In the genomic region with DNA sequence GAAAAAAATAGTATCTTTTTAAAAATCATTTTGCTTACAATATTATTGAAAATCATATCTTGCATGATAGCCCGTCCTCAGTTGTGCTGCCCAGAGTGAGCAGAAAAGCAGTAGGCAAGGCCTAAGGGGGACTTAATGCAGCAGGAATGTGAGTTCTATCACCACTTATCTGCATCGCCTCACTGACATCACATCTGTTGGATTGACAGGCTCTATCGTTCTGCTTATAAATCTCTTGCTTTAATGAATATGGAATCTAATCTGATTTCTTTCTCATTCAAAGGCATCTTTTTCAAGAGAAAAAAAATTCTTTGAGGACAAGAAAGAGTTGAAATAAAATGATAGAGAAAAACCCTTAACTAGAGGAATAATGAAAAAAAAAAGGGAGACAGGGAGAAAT, we compare ENCODE assay signal across 37 cellular contexts.
"Had no signal": no experiment of that assay in that cellular context is flagged by ENCODE, and none has a peak within 500 bp of the region (broad histone marks: within the 10 kb centered on the region; RNA-seq: fewer than 3 reads in every experiment).

No MANE protein-coding gene starts in this region.

- H3K4me3 ChIP-seq: adrenal gland, ascending aorta, body of pancreas, breast epithelium, cardiac muscle cell had no signal

- H3K36me3 Mint-ChIP-seq: activated naive CD4-positive, alpha-beta T cell treated with anti-CD3 and anti-CD28 coated beads, Interleukin-2, amount 10 ng/mL, durations not matched to agents 7 days and 5 days; activated naive CD4-positive, alpha-beta T cell treated with anti-CD3 and anti-CD28 coated beads, Interleukin-2, amount 50 U/mL, for 24 hours; activated naive CD4-positive, alpha-beta T cell treated with anti-CD3 and anti-CD28 coated beads, Interleukin-2, amount 50 U/mL, for 72 hours; activated naive CD8-positive, alpha-beta T cell; activated naive CD8-positive, alpha-beta T cell treated with anti-CD3 and anti-CD28 coated beads for 36 hours; activated naive CD8-positive, alpha-beta T cell treated with anti-CD3 and anti-CD28 coated beads, Interleukin-2, amount 10 ng/mL, durations not matched to agents 7 days and 5 days; brain had no signal

- H3K4me1 Mint-ChIP-seq: activated naive CD4-positive, alpha-beta T cell treated with anti-CD3 and anti-CD28 coated beads, Interleukin-2, amount 10 ng/mL, durations not matched to agents 7 days and 5 days; activated naive CD4-positive, alpha-beta T cell treated with anti-CD3 and anti-CD28 coated beads, Interleukin-2, amount 50 U/mL, for 24 hours; activated naive CD8-positive, alpha-beta T cell treated with anti-CD3 and anti-CD28 coated beads for 36 hours; activated naive CD8-positive, alpha-beta T cell treated with anti-CD3 and anti-CD28 coated beads, Interleukin-2, amount 10 ng/mL, durations not matched to agents 7 days and 5 days; activated naive CD8-positive, alpha-beta T cell treated with anti-CD3 and anti-CD28 coated beads, Interleukin-2, amount 50 U/mL, for 24 hours; activated T-helper 17 cell treated with anti-CD3 and anti-CD28 coated beads, Interleukin-2, amount 50 U/mL, for 72 hours; brain; central memory CD8-positive, alpha-beta T cell had no signal

- H3K9me3 ChIP-seq: adrenal gland, ascending aorta, body of pancreas, breast epithelium had no signal

- DNase-seq: activated effector memory CD4-positive, alpha-beta T cell treated with anti-CD3 and anti-CD28 coated beads, Interleukin-2, amount 50 U/mL, for 16 hours; activated effector memory CD4-positive, alpha-beta T cell treated with Interleukin-2 at 50 U/mL for 16 hours; activated gamma-delta T cell; activated gamma-delta T cell treated with Interleukin-2 at 50 U/mL for 16 hours; activated naive CD4-positive, alpha-beta T cell; activated naive CD4-positive, alpha-beta T cell treated with anti-CD3 and anti-CD28 coated beads for 36 hours; activated naive CD4-positive, alpha-beta T cell treated with anti-CD3 and anti-CD28 coated beads, Interleukin-2, amount 10 ng/mL, durations not matched to agents 7 days and 5 days; activated naive CD4-positive, alpha-beta T cell treated with anti-CD3 and anti-CD28 coated beads, Interleukin-2, amount 50 U/mL, for 16 hours; activated naive CD4-positive, alpha-beta T cell treated with Interleukin-2 at 50 U/mL for 16 hours; activated naive CD8-positive, alpha-beta T cell treated with anti-CD3 and anti-CD28 coated beads for 36 hours; activated naive CD8-positive, alpha-beta T cell treated with anti-CD3 and anti-CD28 coated beads, Interleukin-2, amount 10 ng/mL, durations not matched to agents 7 days and 5 days; activated naive CD8-positive, alpha-beta T cell treated with anti-CD3 and anti-CD28 coated beads, Interleukin-2, amount 50 U/mL, for 24 hours; activated T-cell treated with anti-CD3 and anti-CD28 coated beads, Interleukin-2, amount 50 U/mL, for 1 hour; activated T-cell treated with anti-CD3 and anti-CD28 coated beads, Interleukin-2, amount 50 U/mL, for 24 hours; activated T-cell treated with anti-CD3 and anti-CD28 coated beads, Interleukin-2, amount 50 U/mL, for 4 hours; activated T-cell treated with anti-CD3 and anti-CD28 coated beads, Interleukin-2, amount 50 U/mL, for 48 hours; activated T-cell treated with anti-CD3 and anti-CD28 coated beads, Interleukin-2, amount 50 U/mL, for 72 hours; adrenal gland; amniotic stem cell; amygdala; anterior cingulate cortex; aorta; body of pancreas; brain microvascular endothelial cell; central memory CD4-positive, alpha-beta T cell; cerebellar nuclear complex had no signal

- H3K36me3 ChIP-seq: adrenal gland, ascending aorta, brain microvascular endothelial cell, breast epithelium, cardiac muscle cell had no signal

- H3K4me1 ChIP-seq: adrenal gland, ascending aorta, body of pancreas, breast epithelium had no signal

- H3K27me3 Mint-ChIP-seq: activated naive CD4-positive, alpha-beta T cell treated with anti-CD3 and anti-CD28 coated beads, Interleukin-2, amount 10 ng/mL, durations not matched to agents 7 days and 5 days; activated naive CD4-positive, alpha-beta T cell treated with anti-CD3 and anti-CD28 coated beads, Interleukin-2, amount 50 U/mL, for 24 hours; activated naive CD8-positive, alpha-beta T cell treated with anti-CD3 and anti-CD28 coated beads, Interleukin-2, amount 50 U/mL, for 24 hours; central memory CD8-positive, alpha-beta T cell had no signal

- H3K27ac ChIP-seq: adrenal gland, ascending aorta, body of pancreas, brain microvascular endothelial cell, breast epithelium, cardiac muscle cell had no signal

- H3K4me3 Mint-ChIP-seq: activated naive CD4-positive, alpha-beta T cell treated with anti-CD3 and anti-CD28 coated beads for 36 hours; activated naive CD4-positive, alpha-beta T cell treated with anti-CD3 and anti-CD28 coated beads, Interleukin-2, amount 10 ng/mL, durations not matched to agents 7 days and 5 days; activated naive CD4-positive, alpha-beta T cell treated with anti-CD3 and anti-CD28 coated beads, Interleukin-2, amount 50 U/mL, for 24 hours; activated naive CD8-positive, alpha-beta T cell; activated naive CD8-positive, alpha-beta T cell treated with anti-CD3 and anti-CD28 coated beads for 36 hours; activated naive CD8-positive, alpha-beta T cell treated with anti-CD3 and anti-CD28 coated beads, Interleukin-2, amount 10 ng/mL, durations not matched to agents 7 days and 5 days; activated naive CD8-positive, alpha-beta T cell treated with anti-CD3 and anti-CD28 coated beads, Interleukin-2, amount 50 U/mL, for 24 hours; activated T-cell treated with anti-CD3 and anti-CD28 coated beads, Interleukin-2, amount 50 U/mL, for 24 hours; activated T-cell treated with anti-CD3 and anti-CD28 coated beads, Interleukin-2, amount 50 U/mL, for 4 hours; activated T-cell treated with anti-CD3 and anti-CD28 coated beads, Interleukin-2, amount 50 U/mL, for 72 hours; activated T-helper 1 cell treated with anti-CD3 and anti-CD28 coated beads, Interleukin-12 subunit alpha, Interleukin-12 subunit beta, Interleukin-2, Interleukin-4 antibody, amounts not matched to agents 30 ng/mL and 10 ng/mL and 1 ng/mL, durations not matched to agents 14 hours and 24 hours and 36 hours; activated T-helper 17 cell treated with anti-CD3 and anti-CD28 coated beads, Interleukin-2, amount 50 U/mL, for 72 hours; brain; central memory CD8-positive, alpha-beta T cell had no signal

- H3K27ac Mint-ChIP-seq: activated naive CD4-positive, alpha-beta T cell treated with anti-CD3 and anti-CD28 coated beads for 36 hours; activated naive CD4-positive, alpha-beta T cell treated with anti-CD3 and anti-CD28 coated beads, Interleukin-2, amount 10 ng/mL, durations not matched to agents 7 days and 5 days; activated naive CD4-positive, alpha-beta T cell treated with anti-CD3 and anti-CD28 coated beads, Interleukin-2, amount 50 U/mL, for 24 hours; activated naive CD4-positive, alpha-beta T cell treated with anti-CD3 and anti-CD28 coated beads, Interleukin-2, amount 50 U/mL, for 72 hours; activated naive CD8-positive, alpha-beta T cell; activated naive CD8-positive, alpha-beta T cell treated with anti-CD3 and anti-CD28 coated beads for 36 hours; activated naive CD8-positive, alpha-beta T cell treated with anti-CD3 and anti-CD28 coated beads, Interleukin-2, amount 10 ng/mL, durations not matched to agents 7 days and 5 days; activated naive CD8-positive, alpha-beta T cell treated with anti-CD3 and anti-CD28 coated beads, Interleukin-2, amount 50 U/mL, for 24 hours; activated T-cell treated with anti-CD3 and anti-CD28 coated beads, Interleukin-2, amount 50 U/mL, for 24 hours; activated T-cell treated with anti-CD3 and anti-CD28 coated beads, Interleukin-2, amount 50 U/mL, for 72 hours; activated T-helper 1 cell treated with anti-CD3 and anti-CD28 coated beads, Interleukin-12 subunit alpha, Interleukin-12 subunit beta, Interleukin-2, Interleukin-4 antibody, amounts not matched to agents 30 ng/mL and 10 ng/mL and 1 ng/mL, durations not matched to agents 14 hours and 24 hours and 36 hours; activated T-helper 17 cell treated with anti-CD3 and anti-CD28 coated beads, Interleukin-2, amount 50 U/mL, for 72 hours; activated T-helper 2 cell treated with anti-CD3 and anti-CD28 coated beads, Interferon-gamma antibody, Interleukin-2, Interleukin-4, amounts not matched to agents 10 μg/mL and 5 μg/mL and 100 μg/mL, durations not matched to agents 14 hours and 24 hours and 36 hours; brain had no signal

- H3K9me3 Mint-ChIP-seq: activated naive CD4-positive, alpha-beta T cell treated with anti-CD3 and anti-CD28 coated beads for 36 hours; activated naive CD4-positive, alpha-beta T cell treated with anti-CD3 and anti-CD28 coated beads, Interleukin-2, amount 10 ng/mL, durations not matched to agents 7 days and 5 days; activated naive CD4-positive, alpha-beta T cell treated with anti-CD3 and anti-CD28 coated beads, Interleukin-2, amount 50 U/mL, for 24 hours; activated naive CD4-positive, alpha-beta T cell treated with anti-CD3 and anti-CD28 coated beads, Interleukin-2, amount 50 U/mL, for 72 hours; activated naive CD8-positive, alpha-beta T cell treated with anti-CD3 and anti-CD28 coated beads for 36 hours; activated naive CD8-positive, alpha-beta T cell treated with anti-CD3 and anti-CD28 coated beads, Interleukin-2, amount 10 ng/mL, durations not matched to agents 7 days and 5 days; activated naive CD8-positive, alpha-beta T cell treated with anti-CD3 and anti-CD28 coated beads, Interleukin-2, amount 50 U/mL, for 24 hours; activated T-cell treated with anti-CD3 and anti-CD28 coated beads, Interleukin-2, amount 50 U/mL, for 24 hours; activated T-cell treated with anti-CD3 and anti-CD28 coated beads, Interleukin-2, amount 50 U/mL, for 4 hours; activated T-cell treated with anti-CD3 and anti-CD28 coated beads, Interleukin-2, amount 50 U/mL, for 72 hours; activated T-helper 1 cell treated with anti-CD3 and anti-CD28 coated beads, Interleukin-12 subunit alpha, Interleukin-12 subunit beta, Interleukin-2, Interleukin-4 antibody, amounts not matched to agents 30 ng/mL and 10 ng/mL and 1 ng/mL, durations not matched to agents 14 hours and 24 hours and 36 hours; activated T-helper 17 cell treated with anti-CD3 and anti-CD28 coated beads, Interleukin-2, amount 50 U/mL, for 72 hours; activated T-helper 2 cell treated with anti-CD3 and anti-CD28 coated beads, Interferon-gamma antibody, Interleukin-2, Interleukin-4, amounts not matched to agents 10 μg/mL and 5 μg/mL and 100 μg/mL, durations not matched to agents 14 hours and 24 hours and 36 hours had no signal

- ATAC-seq: activated naive CD4-positive, alpha-beta T cell treated with anti-CD3 and anti-CD28 coated beads, Interleukin-2, amount 50 U/mL, for 72 hours; activated naive CD8-positive, alpha-beta T cell treated with anti-CD3 and anti-CD28 coated beads, Interleukin-2, amount 50 U/mL, for 24 hours; activated T-cell treated with anti-CD3 and anti-CD28 coated beads, Interleukin-2, amount 50 U/mL, for 4 hours; activated T-cell treated with anti-CD3 and anti-CD28 coated beads, Interleukin-2, amount 50 U/mL, for 72 hours; activated T-helper 17 cell treated with anti-CD3 and anti-CD28 coated beads, Interleukin-2, amount 50 U/mL, for 72 hours; body of pancreas had no signal

- H3K27me3 ChIP-seq: adrenal gland, ascending aorta, body of pancreas, brain microvascular endothelial cell, breast epithelium, cardiac muscle cell had no signal
